In genomic region chr6:145241039-145241438, GRCh38 we compare ENCODE assay signal across 1 cellular context.
TF ChIP-seq lines count a peak whose summit lies in the region.

No MANE protein-coding gene starts in this region.

TF ChIP-seq in SK-N-SH treated with all-trans-retinoic acid at 6 μM for 48 hours, 23 proteins besides CTCF, POLR2A, EP300 and RAD21 (continued from another document):
- TF ChIP-seq, protein P1, sequence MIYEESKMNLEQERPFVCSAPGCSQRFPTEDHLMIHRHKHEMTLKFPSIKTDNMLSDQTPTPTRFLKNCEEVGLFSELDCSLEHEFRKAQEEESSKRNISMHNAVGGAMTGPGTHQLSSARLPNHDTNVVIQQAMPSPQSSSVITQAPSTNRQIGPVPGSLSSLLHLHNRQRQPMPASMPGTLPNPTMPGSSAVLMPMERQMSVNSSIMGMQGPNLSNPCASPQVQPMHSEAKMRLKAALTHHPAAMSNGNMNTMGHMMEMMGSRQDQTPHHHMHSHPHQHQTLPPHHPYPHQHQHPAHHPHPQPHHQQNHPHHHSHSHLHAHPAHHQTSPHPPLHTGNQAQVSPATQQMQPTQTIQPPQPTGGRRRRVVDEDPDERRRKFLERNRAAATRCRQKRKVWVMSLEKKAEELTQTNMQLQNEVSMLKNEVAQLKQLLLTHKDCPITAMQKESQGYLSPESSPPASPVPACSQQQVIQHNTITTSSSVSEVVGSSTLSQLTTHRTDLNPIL (CRISPR knock-in tag; IDR thresholded peaks at IDR 0.05; ENCODE audit: low read depth), result no peak
- TF ChIP-seq ISL1 (CRISPR knock-in tag; IDR thresholded peaks at IDR 0.05), result no peak
- TF ChIP-seq ZNF8 (CRISPR knock-in tag; IDR thresholded peaks at IDR 0.05), result no peak
- TF ChIP-seq, protein P2, sequence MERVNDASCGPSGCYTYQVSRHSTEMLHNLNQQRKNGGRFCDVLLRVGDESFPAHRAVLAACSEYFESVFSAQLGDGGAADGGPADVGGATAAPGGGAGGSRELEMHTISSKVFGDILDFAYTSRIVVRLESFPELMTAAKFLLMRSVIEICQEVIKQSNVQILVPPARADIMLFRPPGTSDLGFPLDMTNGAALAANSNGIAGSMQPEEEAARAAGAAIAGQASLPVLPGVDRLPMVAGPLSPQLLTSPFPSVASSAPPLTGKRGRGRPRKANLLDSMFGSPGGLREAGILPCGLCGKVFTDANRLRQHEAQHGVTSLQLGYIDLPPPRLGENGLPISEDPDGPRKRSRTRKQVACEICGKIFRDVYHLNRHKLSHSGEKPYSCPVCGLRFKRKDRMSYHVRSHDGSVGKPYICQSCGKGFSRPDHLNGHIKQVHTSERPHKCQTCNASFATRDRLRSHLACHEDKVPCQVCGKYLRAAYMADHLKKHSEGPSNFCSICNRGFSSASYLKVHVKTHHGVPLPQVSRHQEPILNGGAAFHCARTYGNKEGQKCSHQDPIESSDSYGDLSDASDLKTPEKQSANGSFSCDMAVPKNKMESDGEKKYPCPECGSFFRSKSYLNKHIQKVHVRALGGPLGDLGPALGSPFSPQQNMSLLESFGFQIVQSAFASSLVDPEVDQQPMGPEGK (CRISPR knock-in tag; IDR thresholded peaks at IDR 0.05; ENCODE audit: borderline replicate concordance), result no peak
- TF ChIP-seq CSDC2 (CRISPR knock-in tag; IDR thresholded peaks at IDR 0.05), result no peak
- no peak for TF ChIP-seq BACH2 (CRISPR knock-in tag; IDR thresholded peaks at IDR 0.05; ENCODE audit: borderline replicate concordance)
TF ChIP-seq in SK-N-SH treated with all-trans-retinoic acid at 6 μM for 48 hours: peak in this region for 0.
